6 cellular contexts compared by ENCODE assay signal in genomic region chr22:50626856-50627451, GRCh38. TPM values are rescaled to one million over a fixed set of nuclear protein-coding genes. Genes with fewer than 3 reads are reported as not detected.
DNase-seq lines count a peak whose midpoint lies in the region; TF ChIP-seq lines count a peak whose summit lies in the region.

No MANE protein-coding gene starts in this region.

- H3K27ac Mint-ChIP-seq in IgD-negative memory B cell (peak overlapping the region in 1 of 3 donors; percentile 79), progenitor cell of endocrine pancreas (no peak overlapping the region)
- peak overlapping the region; percentile 87 for H3K27ac Mint-ChIP-seq in dendritic cell treated with granulocyte-macrophage colony-stimulating factor and Interleukin-4, amounts not matched to agents 40 ng/mL and 50 ng/mL, for 4 days

- TF ChIP-seq CTCF in progenitor cell of endocrine pancreas (IDR thresholded peaks at IDR 0.05; ENCODE audit: unreplicated experiment): no peak

- intact Hi-C loops in dendritic cell treated with granulocyte-macrophage colony-stimulating factor and Interleukin-4, amounts not matched to agents 40 ng/mL and 50 ng/mL, for 4 days (cut with micrococcal nuclease): loop anchor here (5.0 kb wide), 1 partner anchor 65 kb away; no protein-coding TSS in a partner anchor

- H3K4me1 Mint-ChIP-seq in IgD-negative memory B cell (peaks cover 4 to 15% (median 14%) of the 10 kb centered on the region in 3 donors), progenitor cell of endocrine pancreas (ENCODE audit: low read depth) (peaks cover 15% of the 10 kb centered on the region)
- peaks cover 44% of the 10 kb centered on the region for H3K4me1 Mint-ChIP-seq in dendritic cell treated with granulocyte-macrophage colony-stimulating factor and Interleukin-4, amounts not matched to agents 40 ng/mL and 50 ng/mL, for 4 days (ENCODE audit: low read depth)

- H3K9me3 Mint-ChIP-seq in IgD-negative memory B cell: no peaks in the 10 kb centered on the region
- no peaks in the 10 kb centered on the region for H3K9me3 Mint-ChIP-seq in dendritic cell treated with granulocyte-macrophage colony-stimulating factor and Interleukin-4, amounts not matched to agents 40 ng/mL and 50 ng/mL, for 4 days
- H3K9me3 Mint-ChIP-seq in progenitor cell of endocrine pancreas (ENCODE audit: low read depth): no peaks in the 10 kb centered on the region

- no peaks in the 10 kb centered on the region for H3K27me3 Mint-ChIP-seq in IgD-negative memory B cell
- H3K27me3 Mint-ChIP-seq in dendritic cell treated with granulocyte-macrophage colony-stimulating factor and Interleukin-4, amounts not matched to agents 40 ng/mL and 50 ng/mL, for 4 days: peaks cover 1% of the 10 kb centered on the region
- H3K27me3 Mint-ChIP-seq in progenitor cell of endocrine pancreas: peaks cover 6% of the 10 kb centered on the region

- H3K4me3 Mint-ChIP-seq in IgD-negative memory B cell: peak overlapping the region; percentile 83 to 95 (median 88)
- H3K4me3 Mint-ChIP-seq in dendritic cell treated with granulocyte-macrophage colony-stimulating factor and Interleukin-4, amounts not matched to agents 40 ng/mL and 50 ng/mL, for 4 days: peak overlapping the region; percentile 73
- peak overlapping the region; percentile 75 for H3K4me3 Mint-ChIP-seq in progenitor cell of endocrine pancreas (ENCODE audit: low read depth)

- DNase-seq in progenitor cell of endocrine pancreas (ENCODE audit: low spot score, unreplicated experiment) (no peak), amygdala (lab: John Stamatoyannopoulos, UW) (no peak), COLO668 (lab: John Stamatoyannopoulos, UW; ENCODE audit: unreplicated experiment) (no peak), NOMO-1 treated with dmso at 0.1 percent for 144 hours (lab: John Stamatoyannopoulos, UW; ENCODE audit: unreplicated experiment) (no peak)

- no peaks in the 10 kb centered on the region for H3K36me3 Mint-ChIP-seq in IgD-negative memory B cell
- H3K36me3 Mint-ChIP-seq in dendritic cell treated with granulocyte-macrophage colony-stimulating factor and Interleukin-4, amounts not matched to agents 40 ng/mL and 50 ng/mL, for 4 days (ENCODE audit: low read depth): peaks cover 41% of the 10 kb centered on the region
- peaks cover 1% of the 10 kb centered on the region for H3K36me3 Mint-ChIP-seq in progenitor cell of endocrine pancreas (ENCODE audit: insufficient read depth)

RNA-seq across cellular contexts. Expression of gene ARSA, which starts 1.0 kb away (rescaled TPM):
- polyA plus RNA-seq in IgD-negative memory B cell: 11.5 TPM
- 36.2 and 37.1 TPM in 2 replicates for total RNA-seq in progenitor cell of endocrine pancreas

RNA-seq across cellular contexts. Expression of gene MAPK8IP2, which starts 26.4 kb away (rescaled TPM):
- polyA plus RNA-seq in IgD-negative memory B cell: not detected
- 6.4 and 7.7 TPM in 2 replicates for total RNA-seq in progenitor cell of endocrine pancreas

RNA-seq across cellular contexts. Expression of gene CHKB, which starts 44.3 kb away (rescaled TPM):
- 38.6 TPM for polyA plus RNA-seq in IgD-negative memory B cell
- 124 and 132 TPM in 2 replicates for total RNA-seq in progenitor cell of endocrine pancreas

RNA-seq across cellular contexts. Expression of gene SHANK3, which starts 45.7 kb away (rescaled TPM):
- polyA plus RNA-seq in IgD-negative memory B cell: not detected
- total RNA-seq in progenitor cell of endocrine pancreas: 6.9 and 7.5 TPM in 2 replicates

RNA-seq across cellular contexts. Expression of gene CPT1B, which starts 48.7 kb away (rescaled TPM):
- 1.6 TPM for polyA plus RNA-seq in IgD-negative memory B cell
- total RNA-seq in progenitor cell of endocrine pancreas: 129 and 136 TPM in 2 replicates
